1 cellular context compared by ENCODE assay signal in the genomic region with DNA sequence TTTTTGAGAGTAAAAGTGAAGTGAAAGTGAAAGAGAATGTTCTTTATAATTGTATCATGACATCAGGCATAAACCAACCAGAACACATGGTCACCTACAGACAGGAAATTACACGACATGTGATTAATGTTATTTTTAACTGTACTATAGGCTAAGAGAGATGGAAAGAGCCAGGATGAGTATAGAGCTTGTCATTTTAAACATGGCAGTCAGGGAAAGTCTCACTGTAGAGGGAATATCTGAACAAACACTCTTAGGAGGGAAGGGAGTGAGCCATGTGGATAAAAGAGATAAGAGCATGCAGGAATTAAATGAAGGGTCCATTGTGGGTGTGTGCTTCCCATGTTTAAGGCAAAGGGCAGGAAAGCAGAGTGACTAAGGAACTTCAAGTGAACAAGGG.
TF ChIP-seq lines count a peak whose summit lies in the region.

No MANE protein-coding gene starts in this region.

TF ChIP-seq in K562, 482 proteins besides CTCF, POLR2A, EP300 and RAD21 (continued from another document and continues in another):
- TF ChIP-seq, protein P1, sequence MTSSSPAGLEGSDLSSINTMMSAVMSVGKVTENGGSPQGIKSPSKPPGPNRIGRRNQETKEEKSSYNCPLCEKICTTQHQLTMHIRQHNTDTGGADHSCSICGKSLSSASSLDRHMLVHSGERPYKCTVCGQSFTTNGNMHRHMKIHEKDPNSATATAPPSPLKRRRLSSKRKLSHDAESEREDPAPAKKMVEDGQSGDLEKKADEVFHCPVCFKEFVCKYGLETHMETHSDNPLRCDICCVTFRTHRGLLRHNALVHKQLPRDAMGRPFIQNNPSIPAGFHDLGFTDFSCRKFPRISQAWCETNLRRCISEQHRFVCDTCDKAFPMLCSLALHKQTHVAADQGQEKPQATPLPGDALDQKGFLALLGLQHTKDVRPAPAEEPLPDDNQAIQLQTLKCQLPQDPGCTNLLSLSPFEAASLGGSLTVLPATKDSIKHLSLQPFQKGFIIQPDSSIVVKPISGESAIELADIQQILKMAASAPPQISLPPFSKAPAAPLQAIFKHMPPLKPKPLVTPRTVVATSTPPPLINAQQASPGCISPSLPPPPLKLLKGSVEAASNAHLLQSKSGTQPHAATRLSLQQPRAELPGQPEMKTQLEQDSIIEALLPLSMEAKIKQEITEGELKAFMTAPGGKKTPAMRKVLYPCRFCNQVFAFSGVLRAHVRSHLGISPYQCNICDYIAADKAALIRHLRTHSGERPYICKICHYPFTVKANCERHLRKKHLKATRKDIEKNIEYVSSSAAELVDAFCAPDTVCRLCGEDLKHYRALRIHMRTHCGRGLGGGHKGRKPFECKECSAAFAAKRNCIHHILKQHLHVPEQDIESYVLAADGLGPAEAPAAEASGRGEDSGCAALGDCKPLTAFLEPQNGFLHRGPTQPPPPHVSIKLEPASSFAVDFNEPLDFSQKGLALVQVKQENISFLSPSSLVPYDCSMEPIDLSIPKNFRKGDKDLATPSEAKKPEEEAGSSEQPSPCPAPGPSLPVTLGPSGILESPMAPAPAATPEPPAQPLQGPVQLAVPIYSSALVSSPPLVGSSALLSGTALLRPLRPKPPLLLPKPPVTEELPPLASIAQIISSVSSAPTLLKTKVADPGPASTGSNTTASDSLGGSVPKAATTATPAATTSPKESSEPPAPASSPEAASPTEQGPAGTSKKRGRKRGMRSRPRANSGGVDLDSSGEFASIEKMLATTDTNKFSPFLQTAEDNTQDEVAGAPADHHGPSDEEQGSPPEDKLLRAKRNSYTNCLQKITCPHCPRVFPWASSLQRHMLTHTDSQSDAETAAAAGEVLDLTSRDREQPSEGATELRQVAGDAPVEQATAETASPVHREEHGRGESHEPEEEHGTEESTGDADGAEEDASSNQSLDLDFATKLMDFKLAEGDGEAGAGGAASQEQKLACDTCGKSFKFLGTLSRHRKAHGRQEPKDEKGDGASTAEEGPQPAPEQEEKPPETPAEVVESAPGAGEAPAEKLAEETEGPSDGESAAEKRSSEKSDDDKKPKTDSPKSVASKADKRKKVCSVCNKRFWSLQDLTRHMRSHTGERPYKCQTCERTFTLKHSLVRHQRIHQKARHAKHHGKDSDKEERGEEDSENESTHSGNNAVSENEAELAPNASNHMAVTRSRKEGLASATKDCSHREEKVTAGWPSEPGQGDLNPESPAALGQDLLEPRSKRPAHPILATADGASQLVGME (CRISPR knock-in tag; IDR thresholded peaks at IDR 0.05), result no peak
- no peak for TF ChIP-seq NUFIP1 (IDR thresholded peaks at IDR 0.05; ENCODE audit: partially characterized antibody)
- TF ChIP-seq, protein P2, sequence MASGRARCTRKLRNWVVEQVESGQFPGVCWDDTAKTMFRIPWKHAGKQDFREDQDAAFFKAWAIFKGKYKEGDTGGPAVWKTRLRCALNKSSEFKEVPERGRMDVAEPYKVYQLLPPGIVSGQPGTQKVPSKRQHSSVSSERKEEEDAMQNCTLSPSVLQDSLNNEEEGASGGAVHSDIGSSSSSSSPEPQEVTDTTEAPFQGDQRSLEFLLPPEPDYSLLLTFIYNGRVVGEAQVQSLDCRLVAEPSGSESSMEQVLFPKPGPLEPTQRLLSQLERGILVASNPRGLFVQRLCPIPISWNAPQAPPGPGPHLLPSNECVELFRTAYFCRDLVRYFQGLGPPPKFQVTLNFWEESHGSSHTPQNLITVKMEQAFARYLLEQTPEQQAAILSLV (tag; IDR thresholded peaks at IDR 0.05), result no peak
- TF ChIP-seq CBX2 (IDR thresholded peaks at IDR 0.05; ENCODE audit: insufficient read depth, low read length, poor library complexity, severe bottlenecking), result no peak
- TF ChIP-seq, protein P3, sequence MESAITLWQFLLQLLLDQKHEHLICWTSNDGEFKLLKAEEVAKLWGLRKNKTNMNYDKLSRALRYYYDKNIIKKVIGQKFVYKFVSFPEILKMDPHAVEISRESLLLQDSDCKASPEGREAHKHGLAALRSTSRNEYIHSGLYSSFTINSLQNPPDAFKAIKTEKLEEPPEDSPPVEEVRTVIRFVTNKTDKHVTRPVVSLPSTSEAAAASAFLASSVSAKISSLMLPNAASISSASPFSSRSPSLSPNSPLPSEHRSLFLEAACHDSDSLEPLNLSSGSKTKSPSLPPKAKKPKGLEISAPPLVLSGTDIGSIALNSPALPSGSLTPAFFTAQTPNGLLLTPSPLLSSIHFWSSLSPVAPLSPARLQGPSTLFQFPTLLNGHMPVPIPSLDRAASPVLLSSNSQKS (CRISPR knock-in tag; IDR thresholded peaks at IDR 0.05), result no peak
- TF ChIP-seq TAL1 (IDR thresholded peaks at IDR 0.05), result peak; percentile 80
- TF ChIP-seq SRSF7 (optimal IDR thresholded peaks at IDR 0.05; ENCODE audit: low read depth, low read length), result no peak
- no peak for TF ChIP-seq FOXA1 (IDR thresholded peaks at IDR 0.05; ENCODE audit: borderline replicate concordance)
- TF ChIP-seq ZC3H11A (IDR thresholded peaks at IDR 0.05; ENCODE audit: low read depth, low read length), result no peak
- TF ChIP-seq MEF2D (tag; conservative IDR thresholded peaks at IDR 0.05; ENCODE audit: low read depth), result peak; percentile 84
- no peak for TF ChIP-seq MAFK (IDR thresholded peaks at IDR 0.05; ENCODE audit: low read length)
- TF ChIP-seq BCL6 (CRISPR knock-in tag; IDR thresholded peaks at IDR 0.05), result no peak
- TF ChIP-seq, protein P4, sequence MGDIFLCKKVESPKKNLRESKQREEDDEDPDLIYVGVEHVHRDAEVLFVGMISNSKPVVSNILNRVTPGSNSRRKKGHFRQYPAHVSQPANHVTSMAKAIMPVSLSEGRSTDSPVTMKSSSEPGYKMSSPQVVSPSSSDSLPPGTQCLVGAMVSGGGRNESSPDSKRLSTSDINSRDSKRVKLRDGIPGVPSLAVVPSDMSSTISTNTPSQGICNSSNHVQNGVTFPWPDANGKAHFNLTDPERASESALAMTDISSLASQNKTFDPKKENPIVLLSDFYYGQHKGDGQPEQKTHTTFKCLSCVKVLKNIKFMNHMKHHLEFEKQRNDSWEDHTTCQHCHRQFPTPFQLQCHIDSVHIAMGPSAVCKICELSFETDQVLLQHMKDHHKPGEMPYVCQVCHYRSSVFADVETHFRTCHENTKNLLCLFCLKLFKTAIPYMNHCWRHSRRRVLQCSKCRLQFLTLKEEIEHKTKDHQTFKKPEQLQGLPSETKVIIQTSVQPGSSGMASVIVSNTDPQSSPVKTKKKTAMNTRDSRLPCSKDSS (IDR thresholded peaks at IDR 0.05; ENCODE audit: low read depth, partially characterized antibody), result no peak
- TF ChIP-seq ZNF717 (CRISPR knock-in tag; IDR thresholded peaks at IDR 0.05), result no peak
- TF ChIP-seq, protein P5, sequence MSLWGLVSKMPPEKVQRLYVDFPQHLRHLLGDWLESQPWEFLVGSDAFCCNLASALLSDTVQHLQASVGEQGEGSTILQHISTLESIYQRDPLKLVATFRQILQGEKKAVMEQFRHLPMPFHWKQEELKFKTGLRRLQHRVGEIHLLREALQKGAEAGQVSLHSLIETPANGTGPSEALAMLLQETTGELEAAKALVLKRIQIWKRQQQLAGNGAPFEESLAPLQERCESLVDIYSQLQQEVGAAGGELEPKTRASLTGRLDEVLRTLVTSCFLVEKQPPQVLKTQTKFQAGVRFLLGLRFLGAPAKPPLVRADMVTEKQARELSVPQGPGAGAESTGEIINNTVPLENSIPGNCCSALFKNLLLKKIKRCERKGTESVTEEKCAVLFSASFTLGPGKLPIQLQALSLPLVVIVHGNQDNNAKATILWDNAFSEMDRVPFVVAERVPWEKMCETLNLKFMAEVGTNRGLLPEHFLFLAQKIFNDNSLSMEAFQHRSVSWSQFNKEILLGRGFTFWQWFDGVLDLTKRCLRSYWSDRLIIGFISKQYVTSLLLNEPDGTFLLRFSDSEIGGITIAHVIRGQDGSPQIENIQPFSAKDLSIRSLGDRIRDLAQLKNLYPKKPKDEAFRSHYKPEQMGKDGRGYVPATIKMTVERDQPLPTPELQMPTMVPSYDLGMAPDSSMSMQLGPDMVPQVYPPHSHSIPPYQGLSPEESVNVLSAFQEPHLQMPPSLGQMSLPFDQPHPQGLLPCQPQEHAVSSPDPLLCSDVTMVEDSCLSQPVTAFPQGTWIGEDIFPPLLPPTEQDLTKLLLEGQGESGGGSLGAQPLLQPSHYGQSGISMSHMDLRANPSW (CRISPR knock-in tag; IDR thresholded peaks at IDR 0.05), result no peak
- TF ChIP-seq HCFC1 (IDR thresholded peaks at IDR 0.05; ENCODE audit: low read depth, low read length), result no peak
- TF ChIP-seq, protein P6, sequence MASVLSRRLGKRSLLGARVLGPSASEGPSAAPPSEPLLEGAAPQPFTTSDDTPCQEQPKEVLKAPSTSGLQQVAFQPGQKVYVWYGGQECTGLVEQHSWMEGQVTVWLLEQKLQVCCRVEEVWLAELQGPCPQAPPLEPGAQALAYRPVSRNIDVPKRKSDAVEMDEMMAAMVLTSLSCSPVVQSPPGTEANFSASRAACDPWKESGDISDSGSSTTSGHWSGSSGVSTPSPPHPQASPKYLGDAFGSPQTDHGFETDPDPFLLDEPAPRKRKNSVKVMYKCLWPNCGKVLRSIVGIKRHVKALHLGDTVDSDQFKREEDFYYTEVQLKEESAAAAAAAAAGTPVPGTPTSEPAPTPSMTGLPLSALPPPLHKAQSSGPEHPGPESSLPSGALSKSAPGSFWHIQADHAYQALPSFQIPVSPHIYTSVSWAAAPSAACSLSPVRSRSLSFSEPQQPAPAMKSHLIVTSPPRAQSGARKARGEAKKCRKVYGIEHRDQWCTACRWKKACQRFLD (CRISPR knock-in tag; IDR thresholded peaks at IDR 0.05), result 0 out of 2 replicates have a peak, but pooled peaks have one; percentile 28
- no peak for TF ChIP-seq HMGN3 (IDR thresholded peaks at IDR 0.05; ENCODE audit: borderline replicate concordance, extremely low read depth, insufficient read length, low read depth, low read length)
- no peak for TF ChIP-seq ZSCAN29 (IDR thresholded peaks at IDR 0.05)
- TF ChIP-seq, protein P7, sequence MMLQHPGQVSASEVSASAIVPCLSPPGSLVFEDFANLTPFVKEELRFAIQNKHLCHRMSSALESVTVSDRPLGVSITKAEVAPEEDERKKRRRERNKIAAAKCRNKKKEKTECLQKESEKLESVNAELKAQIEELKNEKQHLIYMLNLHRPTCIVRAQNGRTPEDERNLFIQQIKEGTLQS (IDR thresholded peaks at IDR 0.05), result peak; percentile 9; the same call in 1 of the 2 replicates
- TF ChIP-seq, protein P7 (CRISPR knock-in tag; conservative IDR thresholded peaks at IDR 0.05), result no peak
- TF ChIP-seq, protein P8, sequence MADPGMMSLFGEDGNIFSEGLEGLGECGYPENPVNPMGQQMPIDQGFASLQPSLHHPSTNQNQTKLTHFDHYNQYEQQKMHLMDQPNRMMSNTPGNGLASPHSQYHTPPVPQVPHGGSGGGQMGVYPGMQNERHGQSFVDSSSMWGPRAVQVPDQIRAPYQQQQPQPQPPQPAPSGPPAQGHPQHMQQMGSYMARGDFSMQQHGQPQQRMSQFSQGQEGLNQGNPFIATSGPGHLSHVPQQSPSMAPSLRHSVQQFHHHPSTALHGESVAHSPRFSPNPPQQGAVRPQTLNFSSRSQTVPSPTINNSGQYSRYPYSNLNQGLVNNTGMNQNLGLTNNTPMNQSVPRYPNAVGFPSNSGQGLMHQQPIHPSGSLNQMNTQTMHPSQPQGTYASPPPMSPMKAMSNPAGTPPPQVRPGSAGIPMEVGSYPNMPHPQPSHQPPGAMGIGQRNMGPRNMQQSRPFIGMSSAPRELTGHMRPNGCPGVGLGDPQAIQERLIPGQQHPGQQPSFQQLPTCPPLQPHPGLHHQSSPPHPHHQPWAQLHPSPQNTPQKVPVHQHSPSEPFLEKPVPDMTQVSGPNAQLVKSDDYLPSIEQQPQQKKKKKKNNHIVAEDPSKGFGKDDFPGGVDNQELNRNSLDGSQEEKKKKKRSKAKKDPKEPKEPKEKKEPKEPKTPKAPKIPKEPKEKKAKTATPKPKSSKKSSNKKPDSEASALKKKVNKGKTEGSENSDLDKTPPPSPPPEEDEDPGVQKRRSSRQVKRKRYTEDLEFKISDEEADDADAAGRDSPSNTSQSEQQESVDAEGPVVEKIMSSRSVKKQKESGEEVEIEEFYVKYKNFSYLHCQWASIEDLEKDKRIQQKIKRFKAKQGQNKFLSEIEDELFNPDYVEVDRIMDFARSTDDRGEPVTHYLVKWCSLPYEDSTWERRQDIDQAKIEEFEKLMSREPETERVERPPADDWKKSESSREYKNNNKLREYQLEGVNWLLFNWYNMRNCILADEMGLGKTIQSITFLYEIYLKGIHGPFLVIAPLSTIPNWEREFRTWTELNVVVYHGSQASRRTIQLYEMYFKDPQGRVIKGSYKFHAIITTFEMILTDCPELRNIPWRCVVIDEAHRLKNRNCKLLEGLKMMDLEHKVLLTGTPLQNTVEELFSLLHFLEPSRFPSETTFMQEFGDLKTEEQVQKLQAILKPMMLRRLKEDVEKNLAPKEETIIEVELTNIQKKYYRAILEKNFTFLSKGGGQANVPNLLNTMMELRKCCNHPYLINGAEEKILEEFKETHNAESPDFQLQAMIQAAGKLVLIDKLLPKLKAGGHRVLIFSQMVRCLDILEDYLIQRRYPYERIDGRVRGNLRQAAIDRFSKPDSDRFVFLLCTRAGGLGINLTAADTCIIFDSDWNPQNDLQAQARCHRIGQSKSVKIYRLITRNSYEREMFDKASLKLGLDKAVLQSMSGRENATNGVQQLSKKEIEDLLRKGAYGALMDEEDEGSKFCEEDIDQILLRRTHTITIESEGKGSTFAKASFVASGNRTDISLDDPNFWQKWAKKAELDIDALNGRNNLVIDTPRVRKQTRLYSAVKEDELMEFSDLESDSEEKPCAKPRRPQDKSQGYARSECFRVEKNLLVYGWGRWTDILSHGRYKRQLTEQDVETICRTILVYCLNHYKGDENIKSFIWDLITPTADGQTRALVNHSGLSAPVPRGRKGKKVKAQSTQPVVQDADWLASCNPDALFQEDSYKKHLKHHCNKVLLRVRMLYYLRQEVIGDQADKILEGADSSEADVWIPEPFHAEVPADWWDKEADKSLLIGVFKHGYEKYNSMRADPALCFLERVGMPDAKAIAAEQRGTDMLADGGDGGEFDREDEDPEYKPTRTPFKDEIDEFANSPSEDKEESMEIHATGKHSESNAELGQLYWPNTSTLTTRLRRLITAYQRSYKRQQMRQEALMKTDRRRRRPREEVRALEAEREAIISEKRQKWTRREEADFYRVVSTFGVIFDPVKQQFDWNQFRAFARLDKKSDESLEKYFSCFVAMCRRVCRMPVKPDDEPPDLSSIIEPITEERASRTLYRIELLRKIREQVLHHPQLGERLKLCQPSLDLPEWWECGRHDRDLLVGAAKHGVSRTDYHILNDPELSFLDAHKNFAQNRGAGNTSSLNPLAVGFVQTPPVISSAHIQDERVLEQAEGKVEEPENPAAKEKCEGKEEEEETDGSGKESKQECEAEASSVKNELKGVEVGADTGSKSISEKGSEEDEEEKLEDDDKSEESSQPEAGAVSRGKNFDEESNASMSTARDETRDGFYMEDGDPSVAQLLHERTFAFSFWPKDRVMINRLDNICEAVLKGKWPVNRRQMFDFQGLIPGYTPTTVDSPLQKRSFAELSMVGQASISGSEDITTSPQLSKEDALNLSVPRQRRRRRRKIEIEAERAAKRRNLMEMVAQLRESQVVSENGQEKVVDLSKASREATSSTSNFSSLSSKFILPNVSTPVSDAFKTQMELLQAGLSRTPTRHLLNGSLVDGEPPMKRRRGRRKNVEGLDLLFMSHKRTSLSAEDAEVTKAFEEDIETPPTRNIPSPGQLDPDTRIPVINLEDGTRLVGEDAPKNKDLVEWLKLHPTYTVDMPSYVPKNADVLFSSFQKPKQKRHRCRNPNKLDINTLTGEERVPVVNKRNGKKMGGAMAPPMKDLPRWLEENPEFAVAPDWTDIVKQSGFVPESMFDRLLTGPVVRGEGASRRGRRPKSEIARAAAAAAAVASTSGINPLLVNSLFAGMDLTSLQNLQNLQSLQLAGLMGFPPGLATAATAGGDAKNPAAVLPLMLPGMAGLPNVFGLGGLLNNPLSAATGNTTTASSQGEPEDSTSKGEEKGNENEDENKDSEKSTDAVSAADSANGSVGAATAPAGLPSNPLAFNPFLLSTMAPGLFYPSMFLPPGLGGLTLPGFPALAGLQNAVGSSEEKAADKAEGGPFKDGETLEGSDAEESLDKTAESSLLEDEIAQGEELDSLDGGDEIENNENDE (IDR thresholded peaks at IDR 0.05; ENCODE audit: low read depth, low read length), result no peak
- peak; percentile 26; the same call in 1 of the 2 replicates for TF ChIP-seq C11orf30 (IDR thresholded peaks at IDR 0.05; ENCODE audit: low read depth)
- no peak for TF ChIP-seq ZNF197 (CRISPR knock-in tag; IDR thresholded peaks at IDR 0.05; ENCODE audit: low read depth)
